ENCODE assay signal across 8 cellular contexts in genomic region chr1:151165281-151165737, GRCh38. TPM values are rescaled to one million over a fixed set of nuclear protein-coding genes. Genes with fewer than 3 reads are reported as not detected.
DNase-seq lines count a peak whose midpoint lies in the region; ATAC-seq and TF ChIP-seq lines count a peak whose summit lies in the region.

No MANE protein-coding gene starts in this region.

- peaks cover 81% of the 10 kb centered on the region for H3K36me3 Mint-ChIP-seq in CD4-positive, alpha-beta T cell (ENCODE audit: low read depth)
- peaks cover 20% of the 10 kb centered on the region for H3K36me3 Mint-ChIP-seq in memory B cell

- CTCF ChIA-PET in CD4-positive, alpha-beta T cell (lab: Charles Lee), result interaction anchor here (0.9 to 1.0 kb wide), 2 partner anchors 39 to 116 kb away, joined by 3 to 4 read pairs; no protein-coding TSS in a partner anchor
- CTCF ChIA-PET in Panc1 (lab: Charles Lee), result interaction anchor here (0.5 to 1.1 kb wide), 3 partner anchors 10 to 188 kb away, joined by 3 to 5 read pairs (median 4); no protein-coding TSS in a partner anchor

- H3K36me3 ChIP-seq in Panc1 (ENCODE audit: control insufficient read depth, insufficient read depth, low read length) (peaks cover 9% of the 10 kb centered on the region), thyroid gland (peaks cover 16% of the 10 kb centered on the region in 2 donors)
- H3K36me3 ChIP-seq in effector memory CD4-positive, alpha-beta T cell (ENCODE audit: control insufficient read depth, insufficient read depth, low read length), result peaks cover 26% of the 10 kb centered on the region

- H3K27me3 Mint-ChIP-seq in CD4-positive, alpha-beta T cell, result no peaks in the 10 kb centered on the region
- no peaks in the 10 kb centered on the region for H3K27me3 Mint-ChIP-seq in memory B cell

- WGBS in thyroid gland, 2 donors, result 4 to 7% methylated on average over 15 of the region's 15 CpGs

- H3K27ac Mint-ChIP-seq in CD4-positive, alpha-beta T cell, result peak overlapping the region; percentile 89
- peak overlapping the region; percentile 84 for H3K27ac Mint-ChIP-seq in memory B cell

- H3K9me3 ChIP-seq in CD4-positive, alpha-beta T cell (ENCODE audit: control insufficient read depth, low read length), result no peaks in the 10 kb centered on the region
- H3K9me3 ChIP-seq in Panc1 (ENCODE audit: control insufficient read depth, insufficient read depth, low read depth, low read length), result no peaks in the 10 kb centered on the region
- no peaks in the 10 kb centered on the region for H3K9me3 ChIP-seq in effector memory CD4-positive, alpha-beta T cell (ENCODE audit: control insufficient read depth, low read length)
- no peaks in the 10 kb centered on the region for H3K9me3 ChIP-seq in thyroid gland

- peak overlapping the region; percentile 93 for H3K4me3 Mint-ChIP-seq in CD4-positive, alpha-beta T cell
- H3K4me3 Mint-ChIP-seq in memory B cell, result peak overlapping the region; percentile 95

- peak; percentile 4 for ATAC-seq in CD4-positive, alpha-beta T cell (ENCODE audit: poor library complexity)
- ATAC-seq in Panc1, result peak; percentile 61
- peak; percentile 2 for ATAC-seq in memory B cell (ENCODE audit: low read depth)

- no peak for TF ChIP-seq CTCF in CD4-positive, alpha-beta T cell (IDR thresholded peaks at IDR 0.05)
- no peak for TF ChIP-seq CTCF in Panc1 (IDR thresholded peaks at IDR 0.05)
- TF ChIP-seq CTCF in thyroid gland (IDR thresholded peaks at IDR 0.05), result no peak

- no peak for TF ChIP-seq POLR2A in thyroid gland (IDR thresholded peaks at IDR 0.05)

- in situ Hi-C loops in Panc1 (cut with HindIII; ENCODE audit: low pct_unique_long_range_greater_than_20kb, low sequenced_read_pairs), result no loop called here

- peaks cover 58% of the 10 kb centered on the region for H3K4me1 Mint-ChIP-seq in CD4-positive, alpha-beta T cell (ENCODE audit: low read depth)
- peaks cover 23% of the 10 kb centered on the region for H3K4me1 Mint-ChIP-seq in memory B cell

- BruUV-seq in Panc1 (replicated peaks; lab: Mats Ljungman, UMichigan), result TSS peak; percentile 67

- DNase-seq in CD4-positive, alpha-beta T cell, result no peak
- peak; percentile 18 for DNase-seq in HCEC 1CT
- no peak for DNase-seq in Panc1 (ENCODE audit: low read depth, low spot score)
- DNase-seq in effector memory CD4-positive, alpha-beta T cell, result no peak
- no peak for DNase-seq in memory B cell (ENCODE audit: low spot score in 2 of 2)
- DNase-seq in thyroid gland, result peak; percentile 34 to 52
- DNase-seq in KG1 (lab: John Stamatoyannopoulos, UW), result no peak
- no peak for DNase-seq in RPMI8226

- peak overlapping the region; percentile 36 for H3K27ac ChIP-seq in CD4-positive, alpha-beta T cell (ENCODE audit: low read depth, low read length)
- H3K27ac ChIP-seq in Panc1 (ENCODE audit: low read length) (peak overlapping the region; percentile 99), thyroid gland (peak overlapping the region; percentile 70 to 91 (median 76))
- peak overlapping the region; percentile 54 for H3K27ac ChIP-seq in effector memory CD4-positive, alpha-beta T cell (ENCODE audit: insufficient read depth, low read length, poor library complexity, severe bottlenecking)

- no peaks in the 10 kb centered on the region for H3K9me3 Mint-ChIP-seq in CD4-positive, alpha-beta T cell
- H3K9me3 Mint-ChIP-seq in memory B cell, result no peaks in the 10 kb centered on the region

- H3K4me3 ChIP-seq in Panc1 (ENCODE audit: low read depth in 2 of 2, low read length in 2 of 2) (peak overlapping the region; percentile 83 to 92), thyroid gland (replicated peaks in 1 of 3) (peak overlapping the region; percentile 24 to 59 (median 53))
- H3K4me3 ChIP-seq in effector memory CD4-positive, alpha-beta T cell (ENCODE audit: insufficient read depth, low read depth, low read length, poor library complexity, severe bottlenecking), result no peak overlapping the region

- H3K27me3 ChIP-seq in CD4-positive, alpha-beta T cell (ENCODE audit: control insufficient read depth, insufficient read depth, low read length), result no peaks in the 10 kb centered on the region
- H3K27me3 ChIP-seq in Panc1 (ENCODE audit: control insufficient read depth, insufficient read depth, low read length) (no peaks in the 10 kb centered on the region), thyroid gland (no peaks in the 10 kb centered on the region)
- H3K27me3 ChIP-seq in effector memory CD4-positive, alpha-beta T cell (replicated peaks; ENCODE audit: control insufficient read depth, insufficient read depth, low read length, poor library complexity, severe bottlenecking), result no peaks in the 10 kb centered on the region

- peaks cover 16% of the 10 kb centered on the region for H3K4me1 ChIP-seq in Panc1 (ENCODE audit: control insufficient read depth, insufficient read depth, low read length)
- H3K4me1 ChIP-seq in effector memory CD4-positive, alpha-beta T cell (ENCODE audit: control insufficient read depth, insufficient read depth, low read length, poor library complexity, severe bottlenecking), result peaks cover 26% of the 10 kb centered on the region
- H3K4me1 ChIP-seq in thyroid gland, result peaks cover 14 to 21% of the 10 kb centered on the region in 2 donors

- POLR2A ChIA-PET in CD4-positive, alpha-beta T cell (lab: Charles Lee), result interaction anchor here (0.8 to 3.6 kb wide), 6 partner anchors 8 to 930 kb away, joined by 3 to 51 read pairs (median 4); partner anchors contain the start of gene TNFAIP8L2
- POLR2A ChIA-PET in Panc1 (lab: Charles Lee), result interaction anchor here (0.5 kb wide), 2 partner anchors 44 to 487 kb away, joined by 3 to 5 read pairs; no protein-coding TSS in a partner anchor

- intact Hi-C loops in CD4-positive, alpha-beta T cell (cut with DNase I, micrococcal nuclease), result no loop called here
- intact Hi-C loops in Panc1 (cut with micrococcal nuclease; ENCODE audit: unreplicated experiment), result no loop called here
- intact Hi-C loops in thyroid gland (cut with DNase I), result no loop called here

RNA-seq across cellular contexts. Expression of gene LYSMD1, which starts 0.4 kb away (rescaled TPM):
- under 1 TPM; 0.55 to 0.67 TPM for total RNA-seq in CD4-positive, alpha-beta T cell
- total RNA-seq in Panc1 (2021; ENCODE audit: unreplicated experiment), result 5.1 TPM
- polyA plus RNA-seq in Panc1 (2012; ENCODE audit: insufficient read length), result 6.5 TPM
- total RNA-seq in thyroid gland, result 10 to 100 TPM; 13.4 to 19.7 (median 15.7) TPM

RNA-seq across cellular contexts. Expression of gene SCNM1, which starts 0.6 kb away (rescaled TPM):
- total RNA-seq in CD4-positive, alpha-beta T cell, result 10 to 100 TPM; 35.2 to 35.7 TPM
- total RNA-seq in Panc1 (2021; ENCODE audit: unreplicated experiment) (36.5 TPM), thyroid gland (10 to 100 TPM; 13.2 to 44.5 (median 24.5) TPM)
- polyA plus RNA-seq in Panc1 (2012; ENCODE audit: insufficient read length), result 45.2 TPM

RNA-seq across cellular contexts. Expression of gene TNFAIP8L2, which starts 8.9 kb away (rescaled TPM):
- total RNA-seq in CD4-positive, alpha-beta T cell, result under 1 TPM; 0.70 to 0.74 TPM
- total RNA-seq in Panc1 (2021; ENCODE audit: unreplicated experiment) (not detected), thyroid gland (1 to 10 TPM; 2.2 to 4.2 (median 2.4) TPM)
- polyA plus RNA-seq in Panc1 (2012; ENCODE audit: insufficient read length), result not detected

RNA-seq across cellular contexts. Expression of gene TMOD4, which starts 10.5 kb away (rescaled TPM):
- 1 to 10 TPM in 1 of 2 experiments, not detected in 1; 1.6 TPM for total RNA-seq in CD4-positive, alpha-beta T cell
- total RNA-seq in Panc1 (2021; ENCODE audit: unreplicated experiment) (0.80 TPM), thyroid gland (not detected)
- polyA plus RNA-seq in Panc1 (2012; ENCODE audit: insufficient read length), result 0.56 TPM

RNA-seq across cellular contexts. Expression of gene SEMA6C, which starts 18.9 kb away (rescaled TPM):
- 1 to 10 TPM; 3.8 to 5.5 TPM for total RNA-seq in CD4-positive, alpha-beta T cell
- total RNA-seq in Panc1 (2021; ENCODE audit: unreplicated experiment) (5.7 TPM), thyroid gland (1 to 10 TPM; 2.5 to 5.9 (median 3.4) TPM)
- 9.2 TPM for polyA plus RNA-seq in Panc1 (2012; ENCODE audit: insufficient read length)

Comparison
In these comparisons a context has a peak if more than half of its experiments do, and no peak if none do; other contexts are left out.
1. ATAC-seq: peak in every context shown above with its lines; median percentile 61 in Panc1; 4 in CD4-positive, alpha-beta T cell; 2 in memory B cell.
2. DNase-seq: peak in HCEC 1CT (single experiment) and thyroid gland (2 of 2); none in CD4-positive, alpha-beta T cell (0 of 10), Panc1 (single experiment), effector memory CD4-positive, alpha-beta T cell (0 of 3), memory B cell (0 of 2), KG1 (single experiment) and RPMI8226 (single experiment).
3. H3K27ac ChIP-seq: peak in every context shown above with its lines; median percentile 99 in Panc1; 76 in thyroid gland; 54 in effector memory CD4-positive, alpha-beta T cell; 36 in CD4-positive, alpha-beta T cell.